ENCODE assay signal across 21 cellular contexts in genomic region chr6:77286541-77286940, GRCh38.
DNase-seq lines count a peak whose midpoint lies in the region; ATAC-seq, FAIRE-seq and TF ChIP-seq lines count a peak whose summit lies in the region.
"Had no signal": no experiment of that assay in that cellular context is flagged by ENCODE, and none has a peak within 500 bp of the region (broad histone marks: within the 10 kb centered on the region; RNA-seq: fewer than 3 reads in every experiment).

No MANE protein-coding gene starts in this region.

- H2AFZ ChIP-seq in HepG2 (ENCODE audit: low read length): no peak overlapping the region
- no peak overlapping the region for H2AFZ ChIP-seq in IMR-90 (replicated peaks; ENCODE audit: low read length, poor library complexity)

- no peak overlapping the region for H3K23ac ChIP-seq in IMR-90 (ENCODE audit: low read depth, low read length)

- no peak overlapping the region for H2BK5ac ChIP-seq in IMR-90 (ENCODE audit: low read depth, low read length, poor library complexity, severe bottlenecking)

- in situ Hi-C loops in HepG2 (cut with HindIII; ENCODE audit: extremely low pct_ligation_motif_present, low pct_unique_long_range_greater_than_20kb): no loop called here
- in situ Hi-C loops in IMR-90 (cut with MboI; ENCODE audit: low sequenced_read_pairs): no loop called here

- no peak overlapping the region for H3K56ac ChIP-seq in IMR-90 (ENCODE audit: extremely low read depth, insufficient read depth, low read length)

- TF ChIP-seq RAD21 in HepG2 (CRISPR knock-in tag; IDR thresholded peaks at IDR 0.05): no peak
- TF ChIP-seq RAD21 in IMR-90 (IDR thresholded peaks at IDR 0.05; ENCODE audit: low read length): no peak

- BruUV-seq in HepG2 (replicated peaks; lab: Mats Ljungman, UMichigan): no TSS peak
- BruUV-seq in IMR-90 (replicated peaks; lab: Mats Ljungman, UMichigan): no TSS peak

- no peak overlapping the region for H2BK120ac ChIP-seq in IMR-90 (ENCODE audit: low read depth, low read length)

- H2AK9ac ChIP-seq in IMR-90 (replicated peaks; ENCODE audit: low read depth, low read length, poor library complexity): no peak overlapping the region

- ATAC-seq in HepG2 (no peak), right lobe of liver (no peak), IMR-90 (ENCODE audit: low read depth) (no peak)

- no peak overlapping the region for H4K8ac ChIP-seq in IMR-90 (ENCODE audit: low read depth in 2 of 2, low read length in 2 of 2)

- CTCF ChIA-PET in HepG2 (lab: Yijun Ruan, JAX; ENCODE audit: low intra/inter-chr PET ratio, low total read pairs): no interaction called here
- CTCF ChIA-PET in IMR-90 (lab: Yijun Ruan, JAX): no interaction called here

- H3K4ac ChIP-seq in IMR-90 (ENCODE audit: low read depth, low read length): no peak overlapping the region

- H3K4me2 ChIP-seq in HepG2 (ENCODE audit: low read depth, low read length): no peak overlapping the region
- no peak overlapping the region for H3K4me2 ChIP-seq in IMR-90 (ENCODE audit: low read depth, low read length)
- H3K4me2 ChIP-seq: BLaER1 had no signal

- no peak overlapping the region for H3K27ac ChIP-seq in HepG2 (ENCODE audit: extremely low read length, insufficient read depth, low read length)
- no peak overlapping the region for H3K27ac ChIP-seq in right lobe of liver
- no peak overlapping the region for H3K27ac ChIP-seq in IMR-90 (ENCODE audit: insufficient read depth, low read length)
- no peak overlapping the region for H3K27ac ChIP-seq in ovary
- H3K27ac ChIP-seq: BLaER1 had no signal

- H3K18ac ChIP-seq in IMR-90 (ENCODE audit: low read depth, low read length): no peak overlapping the region

- no peaks in the 10 kb centered on the region for H3K9me1 ChIP-seq in IMR-90 (ENCODE audit: insufficient read depth, low read length)

- H4K91ac ChIP-seq in IMR-90 (ENCODE audit: insufficient read depth, low read depth, low read length): no peak overlapping the region

- no peaks in the 10 kb centered on the region for H3K27me3 ChIP-seq in HepG2 (ENCODE audit: control insufficient read depth in 1 of 2, insufficient read depth in 2 of 2, low read length in 2 of 2)
- H3K27me3 ChIP-seq in right lobe of liver: no peaks in the 10 kb centered on the region
- H3K27me3 ChIP-seq in IMR-90 (ENCODE audit: control insufficient read depth, insufficient read depth, low read length): no peaks in the 10 kb centered on the region
- no peaks in the 10 kb centered on the region for H3K27me3 ChIP-seq in ovary
- H3K27me3 ChIP-seq: BE2C, BLaER1 had no signal

- H3K36me3 ChIP-seq in HepG2 (replicated peaks in 1 of 2; ENCODE audit: control insufficient read depth in 1 of 2, insufficient read depth in 2 of 2, low read length in 2 of 2): no peaks in the 10 kb centered on the region
- H3K36me3 ChIP-seq in right lobe of liver: no peaks in the 10 kb centered on the region
- H3K36me3 ChIP-seq in IMR-90 (ENCODE audit: control insufficient read depth, insufficient read depth, low read length): no peaks in the 10 kb centered on the region
- no peaks in the 10 kb centered on the region for H3K36me3 ChIP-seq in ovary
- H3K36me3 ChIP-seq: BE2C, BLaER1 had no signal

- FAIRE-seq in HepG2 (lab: Jason Lieb, UNC): no peak
- FAIRE-seq: A204.1, GM12891, GM19239 had no signal

- dilution Hi-C loops in IMR-90 (cut with HindIII; ENCODE audit: low sequenced_read_pairs, unreplicated experiment): no loop called here

- H3K14ac ChIP-seq in IMR-90 (replicated peaks; ENCODE audit: low read depth, low read length): no peak overlapping the region

- DNase-seq in HepG2 (ENCODE audit: low spot score): no peak
- DNase-seq in right lobe of liver: no peak
- no peak for DNase-seq in IMR-90
- DNase-seq in ovary: no peak
- no peak for DNase-seq in NCI-H2171 (lab: John Stamatoyannopoulos, UW)
- DNase-seq: 8988T; ACHN; BE2C; C1 segment of cervical spinal cord; CD4-positive, alpha-beta memory T cell; CD4-positive, CD25-positive, alpha-beta regulatory T cell; CD8-positive, alpha-beta memory T cell; COR-L47; DMS 273 treated with DMSO at 0.1 percent for 48 hours; DMS153; DMS79 treated with DMSO at 0.1 percent for 48 hours; GF-D8 had no signal

- TF ChIP-seq POLR2A in HepG2 (IDR thresholded peaks at IDR 0.05; ENCODE audit: insufficient read depth in 1 of 2, low read depth in 2 of 2, low read length in 2 of 2) (no peak), right lobe of liver (IDR thresholded peaks at IDR 0.05) (no peak), IMR-90 (IDR thresholded peaks at IDR 0.05; ENCODE audit: low read depth, low read length) (no peak), ovary (IDR thresholded peaks at IDR 0.05) (no peak)

- H3K4me1 ChIP-seq in HepG2 (ENCODE audit: insufficient read depth, low read length): no peaks in the 10 kb centered on the region
- H3K4me1 ChIP-seq in right lobe of liver: no peaks in the 10 kb centered on the region
- H3K4me1 ChIP-seq in IMR-90 (ENCODE audit: control insufficient read depth, insufficient read depth, low read length): no peaks in the 10 kb centered on the region
- H3K4me1 ChIP-seq in ovary (ENCODE audit: insufficient read depth): no peaks in the 10 kb centered on the region
- H3K4me1 ChIP-seq: BLaER1 had no signal

- H2BK15ac ChIP-seq in IMR-90 (ENCODE audit: low read depth, low read length): no peak overlapping the region

- no peak overlapping the region for H2BK20ac ChIP-seq in IMR-90 (ENCODE audit: low read depth, low read length)

- no peaks in the 10 kb centered on the region for H3K79me1 ChIP-seq in IMR-90 (ENCODE audit: low read depth in 1 of 2, low read length in 2 of 2)

- intact Hi-C loops in HepG2 (cut with micrococcal nuclease; ENCODE audit: unreplicated experiment) (no loop called here), right lobe of liver (cut with DNase I) (no loop called here), IMR-90 (cut with micrococcal nuclease) (no loop called here), ovary (cut with DNase I) (no loop called here)

- 6% methylated on average over 3 of the region's 3 CpGs for WGBS in HepG2 (ENCODE audit: low lambda C conversion rate)
- 63% methylated on average over 3 of the region's 3 CpGs for WGBS in right lobe of liver (ENCODE audit: insufficient coverage, low coverage, low lambda C conversion rate, missing lambda C conversion rate)
- WGBS in IMR-90 (ENCODE audit: extremely low coverage in 2 of 2, insufficient read length in 1 of 2), 2 experiments: no CpG with 5 or more reads among the region's 3 CpGs
- WGBS in ovary, 3 donors: 95 to 98% (median 98%) methylated on average over 3 of the region's 3 CpGs

- H4K20me1 ChIP-seq in HepG2 (ENCODE audit: insufficient read depth, low read length) (no peaks in the 10 kb centered on the region), IMR-90 (ENCODE audit: insufficient read depth, low read length) (no peaks in the 10 kb centered on the region)
- H4K20me1 ChIP-seq: BLaER1 had no signal

- H4K5ac ChIP-seq in IMR-90 (ENCODE audit: low read depth, low read length): no peak overlapping the region

- H3K4me3 ChIP-seq in HepG2 (replicated peaks in 1 of 3; ENCODE audit: insufficient read depth in 1 of 3, low read depth in 2 of 3, low read length in 3 of 3) (no peak overlapping the region), right lobe of liver (no peak overlapping the region), IMR-90 (ENCODE audit: insufficient read depth, low read depth, low read length) (no peak overlapping the region), ovary (no peak overlapping the region)
- H3K4me3 ChIP-seq: BLaER1 had no signal

- TF ChIP-seq CTCF in HepG2 (CRISPR knock-in tag; IDR thresholded peaks at IDR 0.05): no peak
- TF ChIP-seq CTCF in right lobe of liver (IDR thresholded peaks at IDR 0.05): no peak
- TF ChIP-seq CTCF in IMR-90 (conservative IDR thresholded peaks at IDR 0.05; ENCODE audit: low read depth, low read length): no peak
- TF ChIP-seq CTCF in ovary (IDR thresholded peaks at IDR 0.05): no peak

- H3K9ac ChIP-seq in HepG2 (ENCODE audit: insufficient read depth, low read depth, low read length) (no peak overlapping the region), IMR-90 (ENCODE audit: low read depth, low read length) (no peak overlapping the region)
- H3K9ac ChIP-seq: BLaER1 had no signal

- POLR2A ChIA-PET in HepG2 (lab: Yijun Ruan, JAX): no interaction called here
- POLR2A ChIA-PET in IMR-90 (lab: Charles Lee; ENCODE audit: unreplicated experiment): no interaction called here

- TF ChIP-seq EP300 in HepG2 (IDR thresholded peaks at IDR 0.05; ENCODE audit: low read depth in 2 of 2, low read length in 2 of 2): no peak
- TF ChIP-seq EP300 in HepG2 (CRISPR knock-in tag; IDR thresholded peaks at IDR 0.05; ENCODE audit: borderline replicate concordance): no peak
- TF ChIP-seq EP300 in ovary (IDR thresholded peaks at IDR 0.05): no peak

- H3K79me2 ChIP-seq in HepG2 (ENCODE audit: insufficient read depth, low read length): no peaks in the 10 kb centered on the region

- H2AK5ac ChIP-seq in IMR-90 (ENCODE audit: low read depth, low read length): no peak overlapping the region

- H3K9me3 ChIP-seq in HepG2 (ENCODE audit: low read length) (peaks cover 6% of the 10 kb centered on the region), right lobe of liver (no peaks in the 10 kb centered on the region), IMR-90 (ENCODE audit: control insufficient read depth, insufficient read depth, low read length) (peaks cover 1% of the 10 kb centered on the region; the same call in 1 of the 2 replicates), ovary (no peaks in the 10 kb centered on the region)
- H3K9me3 ChIP-seq: BE2C, BLaER1 had no signal

TF ChIP-seq in HepG2, 621 proteins besides CTCF, POLR2A, EP300 and RAD21:
- TF ChIP-seq TCF7 (IDR thresholded peaks at IDR 0.05; ENCODE audit: low read depth) (no peak), CEBPB (IDR thresholded peaks at IDR 0.05; ENCODE audit: borderline replicate concordance, low read depth, low read length) (peak; percentile 23; the same call in 1 of the 2 replicates)

TF ChIP-seq in IMR-90, 13 proteins besides CTCF, POLR2A, EP300 and RAD21:
- TF ChIP-seq BHLHE40 (IDR thresholded peaks at IDR 0.05; ENCODE audit: low read depth, low read length) (no peak), CEBPB (IDR thresholded peaks at IDR 0.05; ENCODE audit: low read depth, low read length) (peak; percentile 82)
